In genomic region chr2:233674314-233674713, GRCh38 we compare ENCODE assay signal across 2 cellular contexts.
TF ChIP-seq lines count a peak whose summit lies in the region.

No MANE protein-coding gene starts in this region.

TF ChIP-seq in liver, 16 proteins besides CTCF, POLR2A, EP300 and RAD21:
- TF ChIP-seq YY1 (IDR thresholded peaks at IDR 0.05) (no peak), RXRA (IDR thresholded peaks at IDR 0.05) (no peak), NR2F2 (IDR thresholded peaks at IDR 0.05) (no peak), HNF4A (conservative IDR thresholded peaks at IDR 0.05) (no peak), FOXA2 (IDR thresholded peaks at IDR 0.05) (no peak), EGR1 (IDR thresholded peaks at IDR 0.05; ENCODE audit: low read depth in 2 of 2) (no peak), TAF1 (conservative IDR thresholded peaks at IDR 0.05) (no peak), ATF3 (IDR thresholded peaks at IDR 0.05) (no peak), HNF4G (IDR thresholded peaks at IDR 0.05) (no peak)

TF ChIP-seq in HepG2, 621 proteins besides CTCF, POLR2A, EP300 and RAD21:
- TF ChIP-seq ZNF564 (CRISPR knock-in tag; IDR thresholded peaks at IDR 0.05) (no peak), DDIT3 (CRISPR knock-in tag; IDR thresholded peaks at IDR 0.05) (no peak), ZNF780A (CRISPR knock-in tag; IDR thresholded peaks at IDR 0.05) (no peak), RNF2 (conservative IDR thresholded peaks at IDR 0.05; ENCODE audit: low read depth) (no peak), ZNF816 (CRISPR knock-in tag; IDR thresholded peaks at IDR 0.05; ENCODE audit: borderline replicate concordance) (no peak), LRRFIP1 (CRISPR knock-in tag; conservative IDR thresholded peaks at IDR 0.05) (no peak), KDM4B (CRISPR knock-in tag; IDR thresholded peaks at IDR 0.05) (no peak), ZBTB1 (CRISPR knock-in tag; IDR thresholded peaks at IDR 0.05; ENCODE audit: borderline replicate concordance) (no peak), ZNF776 (CRISPR knock-in tag; IDR thresholded peaks at IDR 0.05) (no peak), ZNF530 (CRISPR knock-in tag; IDR thresholded peaks at IDR 0.05; ENCODE audit: low read depth) (no peak), SMC3 (IDR thresholded peaks at IDR 0.05; ENCODE audit: low read length) (no peak), TAF1 (CRISPR knock-in tag; IDR thresholded peaks at IDR 0.05) (no peak), TP53 (CRISPR knock-in tag; conservative IDR thresholded peaks at IDR 0.05) (no peak)
- TF ChIP-seq, protein P1, sequence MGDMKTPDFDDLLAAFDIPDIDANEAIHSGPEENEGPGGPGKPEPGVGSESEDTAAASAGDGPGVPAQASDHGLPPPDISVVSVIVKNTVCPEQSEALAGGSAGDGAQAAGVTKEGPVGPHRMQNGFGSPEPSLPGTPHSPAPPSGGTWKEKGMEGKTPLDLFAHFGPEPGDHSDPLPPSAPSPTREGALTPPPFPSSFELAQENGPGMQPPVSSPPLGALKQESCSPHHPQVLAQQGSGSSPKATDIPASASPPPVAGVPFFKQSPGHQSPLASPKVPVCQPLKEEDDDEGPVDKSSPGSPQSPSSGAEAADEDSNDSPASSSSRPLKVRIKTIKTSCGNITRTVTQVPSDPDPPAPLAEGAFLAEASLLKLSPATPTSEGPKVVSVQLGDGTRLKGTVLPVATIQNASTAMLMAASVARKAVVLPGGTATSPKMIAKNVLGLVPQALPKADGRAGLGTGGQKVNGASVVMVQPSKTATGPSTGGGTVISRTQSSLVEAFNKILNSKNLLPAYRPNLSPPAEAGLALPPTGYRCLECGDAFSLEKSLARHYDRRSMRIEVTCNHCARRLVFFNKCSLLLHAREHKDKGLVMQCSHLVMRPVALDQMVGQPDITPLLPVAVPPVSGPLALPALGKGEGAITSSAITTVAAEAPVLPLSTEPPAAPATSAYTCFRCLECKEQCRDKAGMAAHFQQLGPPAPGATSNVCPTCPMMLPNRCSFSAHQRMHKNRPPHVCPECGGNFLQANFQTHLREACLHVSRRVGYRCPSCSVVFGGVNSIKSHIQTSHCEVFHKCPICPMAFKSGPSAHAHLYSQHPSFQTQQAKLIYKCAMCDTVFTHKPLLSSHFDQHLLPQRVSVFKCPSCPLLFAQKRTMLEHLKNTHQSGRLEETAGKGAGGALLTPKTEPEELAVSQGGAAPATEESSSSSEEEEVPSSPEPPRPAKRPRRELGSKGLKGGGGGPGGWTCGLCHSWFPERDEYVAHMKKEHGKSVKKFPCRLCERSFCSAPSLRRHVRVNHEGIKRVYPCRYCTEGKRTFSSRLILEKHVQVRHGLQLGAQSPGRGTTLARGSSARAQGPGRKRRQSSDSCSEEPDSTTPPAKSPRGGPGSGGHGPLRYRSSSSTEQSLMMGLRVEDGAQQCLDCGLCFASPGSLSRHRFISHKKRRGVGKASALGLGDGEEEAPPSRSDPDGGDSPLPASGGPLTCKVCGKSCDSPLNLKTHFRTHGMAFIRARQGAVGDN (CRISPR knock-in tag; IDR thresholded peaks at IDR 0.05) = no peak
- TF ChIP-seq, protein P2, sequence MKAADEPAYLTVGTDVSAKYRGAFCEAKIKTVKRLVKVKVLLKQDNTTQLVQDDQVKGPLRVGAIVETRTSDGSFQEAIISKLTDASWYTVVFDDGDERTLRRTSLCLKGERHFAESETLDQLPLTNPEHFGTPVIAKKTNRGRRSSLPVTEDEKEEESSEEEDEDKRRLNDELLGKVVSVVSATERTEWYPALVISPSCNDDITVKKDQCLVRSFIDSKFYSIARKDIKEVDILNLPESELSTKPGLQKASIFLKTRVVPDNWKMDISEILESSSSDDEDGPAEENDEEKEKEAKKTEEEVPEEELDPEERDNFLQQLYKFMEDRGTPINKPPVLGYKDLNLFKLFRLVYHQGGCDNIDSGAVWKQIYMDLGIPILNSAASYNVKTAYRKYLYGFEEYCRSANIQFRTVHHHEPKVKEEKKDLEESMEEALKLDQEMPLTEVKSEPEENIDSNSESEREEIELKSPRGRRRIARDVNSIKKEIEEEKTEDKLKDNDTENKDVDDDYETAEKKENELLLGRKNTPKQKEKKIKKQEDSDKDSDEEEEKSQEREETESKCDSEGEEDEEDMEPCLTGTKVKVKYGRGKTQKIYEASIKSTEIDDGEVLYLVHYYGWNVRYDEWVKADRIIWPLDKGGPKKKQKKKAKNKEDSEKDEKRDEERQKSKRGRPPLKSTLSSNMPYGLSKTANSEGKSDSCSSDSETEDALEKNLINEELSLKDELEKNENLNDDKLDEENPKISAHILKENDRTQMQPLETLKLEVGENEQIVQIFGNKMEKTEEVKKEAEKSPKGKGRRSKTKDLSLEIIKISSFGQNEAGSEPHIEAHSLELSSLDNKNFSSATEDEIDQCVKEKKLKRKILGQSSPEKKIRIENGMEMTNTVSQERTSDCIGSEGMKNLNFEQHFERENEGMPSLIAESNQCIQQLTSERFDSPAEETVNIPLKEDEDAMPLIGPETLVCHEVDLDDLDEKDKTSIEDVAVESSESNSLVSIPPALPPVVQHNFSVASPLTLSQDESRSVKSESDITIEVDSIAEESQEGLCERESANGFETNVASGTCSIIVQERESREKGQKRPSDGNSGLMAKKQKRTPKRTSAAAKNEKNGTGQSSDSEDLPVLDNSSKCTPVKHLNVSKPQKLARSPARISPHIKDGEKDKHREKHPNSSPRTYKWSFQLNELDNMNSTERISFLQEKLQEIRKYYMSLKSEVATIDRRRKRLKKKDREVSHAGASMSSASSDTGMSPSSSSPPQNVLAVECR (CRISPR knock-in tag; IDR thresholded peaks at IDR 0.05; ENCODE audit: borderline replicate concordance) = no peak
